In the genomic region with DNA sequence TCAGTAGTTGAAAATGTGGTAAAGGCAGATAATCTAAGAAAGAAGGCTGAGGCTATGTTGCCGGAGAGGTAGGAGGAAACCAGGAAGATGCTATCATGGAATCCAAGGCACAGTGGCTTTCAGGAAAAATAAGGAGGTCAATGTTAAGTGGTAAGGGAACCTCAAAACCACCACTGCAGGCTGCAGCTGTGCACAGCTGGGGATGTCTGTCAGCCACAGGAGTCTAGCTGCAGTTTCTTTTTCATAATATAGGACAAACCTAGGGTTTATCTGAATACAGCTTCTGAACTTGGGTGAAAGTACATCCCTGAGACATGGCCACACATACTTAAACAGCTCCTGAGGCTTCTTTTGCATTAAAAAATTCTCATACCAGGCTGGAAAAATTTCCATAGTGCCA, we compare ENCODE assay signal across 37 cellular contexts.
"Had no signal": no experiment of that assay in that cellular context is flagged by ENCODE, and none has a peak within 500 bp of the region (broad histone marks: within the 10 kb centered on the region; RNA-seq: fewer than 3 reads in every experiment).

No MANE protein-coding gene starts in this region.

- H3K36me3 Mint-ChIP-seq: activated naive CD4-positive, alpha-beta T cell treated with anti-CD3 and anti-CD28 coated beads, Interleukin-2, amount 10 ng/mL, durations not matched to agents 7 days and 5 days; activated naive CD4-positive, alpha-beta T cell treated with anti-CD3 and anti-CD28 coated beads, Interleukin-2, amount 50 U/mL, for 24 hours; activated naive CD4-positive, alpha-beta T cell treated with anti-CD3 and anti-CD28 coated beads, Interleukin-2, amount 50 U/mL, for 72 hours; activated naive CD8-positive, alpha-beta T cell; activated naive CD8-positive, alpha-beta T cell treated with anti-CD3 and anti-CD28 coated beads for 36 hours; activated naive CD8-positive, alpha-beta T cell treated with anti-CD3 and anti-CD28 coated beads, Interleukin-2, amount 10 ng/mL, durations not matched to agents 7 days and 5 days; brain had no signal

- H3K4me3 Mint-ChIP-seq: activated naive CD4-positive, alpha-beta T cell treated with anti-CD3 and anti-CD28 coated beads for 36 hours; activated naive CD4-positive, alpha-beta T cell treated with anti-CD3 and anti-CD28 coated beads, Interleukin-2, amount 10 ng/mL, durations not matched to agents 7 days and 5 days; activated naive CD4-positive, alpha-beta T cell treated with anti-CD3 and anti-CD28 coated beads, Interleukin-2, amount 50 U/mL, for 24 hours; activated naive CD8-positive, alpha-beta T cell; activated naive CD8-positive, alpha-beta T cell treated with anti-CD3 and anti-CD28 coated beads for 36 hours; activated naive CD8-positive, alpha-beta T cell treated with anti-CD3 and anti-CD28 coated beads, Interleukin-2, amount 10 ng/mL, durations not matched to agents 7 days and 5 days; activated naive CD8-positive, alpha-beta T cell treated with anti-CD3 and anti-CD28 coated beads, Interleukin-2, amount 50 U/mL, for 24 hours; activated T-cell treated with anti-CD3 and anti-CD28 coated beads, Interleukin-2, amount 50 U/mL, for 24 hours; activated T-cell treated with anti-CD3 and anti-CD28 coated beads, Interleukin-2, amount 50 U/mL, for 4 hours; activated T-cell treated with anti-CD3 and anti-CD28 coated beads, Interleukin-2, amount 50 U/mL, for 72 hours; activated T-helper 1 cell treated with anti-CD3 and anti-CD28 coated beads, Interleukin-12 subunit alpha, Interleukin-12 subunit beta, Interleukin-2, Interleukin-4 antibody, amounts not matched to agents 30 ng/mL and 10 ng/mL and 1 ng/mL, durations not matched to agents 14 hours and 24 hours and 36 hours; activated T-helper 17 cell treated with anti-CD3 and anti-CD28 coated beads, Interleukin-2, amount 50 U/mL, for 72 hours; brain; central memory CD8-positive, alpha-beta T cell had no signal

- H3K27ac Mint-ChIP-seq: activated naive CD4-positive, alpha-beta T cell treated with anti-CD3 and anti-CD28 coated beads for 36 hours; activated naive CD4-positive, alpha-beta T cell treated with anti-CD3 and anti-CD28 coated beads, Interleukin-2, amount 10 ng/mL, durations not matched to agents 7 days and 5 days; activated naive CD4-positive, alpha-beta T cell treated with anti-CD3 and anti-CD28 coated beads, Interleukin-2, amount 50 U/mL, for 24 hours; activated naive CD4-positive, alpha-beta T cell treated with anti-CD3 and anti-CD28 coated beads, Interleukin-2, amount 50 U/mL, for 72 hours; activated naive CD8-positive, alpha-beta T cell; activated naive CD8-positive, alpha-beta T cell treated with anti-CD3 and anti-CD28 coated beads for 36 hours; activated naive CD8-positive, alpha-beta T cell treated with anti-CD3 and anti-CD28 coated beads, Interleukin-2, amount 10 ng/mL, durations not matched to agents 7 days and 5 days; activated naive CD8-positive, alpha-beta T cell treated with anti-CD3 and anti-CD28 coated beads, Interleukin-2, amount 50 U/mL, for 24 hours; activated T-cell treated with anti-CD3 and anti-CD28 coated beads, Interleukin-2, amount 50 U/mL, for 24 hours; activated T-cell treated with anti-CD3 and anti-CD28 coated beads, Interleukin-2, amount 50 U/mL, for 72 hours; activated T-helper 1 cell treated with anti-CD3 and anti-CD28 coated beads, Interleukin-12 subunit alpha, Interleukin-12 subunit beta, Interleukin-2, Interleukin-4 antibody, amounts not matched to agents 30 ng/mL and 10 ng/mL and 1 ng/mL, durations not matched to agents 14 hours and 24 hours and 36 hours; activated T-helper 17 cell treated with anti-CD3 and anti-CD28 coated beads, Interleukin-2, amount 50 U/mL, for 72 hours; activated T-helper 2 cell treated with anti-CD3 and anti-CD28 coated beads, Interferon-gamma antibody, Interleukin-2, Interleukin-4, amounts not matched to agents 10 μg/mL and 5 μg/mL and 100 μg/mL, durations not matched to agents 14 hours and 24 hours and 36 hours; brain had no signal

- H3K27ac ChIP-seq: adrenal gland, ascending aorta, body of pancreas, brain microvascular endothelial cell, breast epithelium, cardiac muscle cell had no signal

- H3K27me3 Mint-ChIP-seq: activated naive CD4-positive, alpha-beta T cell treated with anti-CD3 and anti-CD28 coated beads, Interleukin-2, amount 10 ng/mL, durations not matched to agents 7 days and 5 days; activated naive CD8-positive, alpha-beta T cell treated with anti-CD3 and anti-CD28 coated beads, Interleukin-2, amount 10 ng/mL, durations not matched to agents 7 days and 5 days; activated naive CD8-positive, alpha-beta T cell treated with anti-CD3 and anti-CD28 coated beads, Interleukin-2, amount 50 U/mL, for 24 hours; activated T-cell treated with anti-CD3 and anti-CD28 coated beads, Interleukin-2, amount 50 U/mL, for 24 hours; central memory CD8-positive, alpha-beta T cell had no signal

- H3K9me3 ChIP-seq: adrenal gland, ascending aorta, body of pancreas had no signal

- H3K4me1 Mint-ChIP-seq: activated naive CD4-positive, alpha-beta T cell treated with anti-CD3 and anti-CD28 coated beads, Interleukin-2, amount 10 ng/mL, durations not matched to agents 7 days and 5 days; activated naive CD4-positive, alpha-beta T cell treated with anti-CD3 and anti-CD28 coated beads, Interleukin-2, amount 50 U/mL, for 24 hours; activated naive CD8-positive, alpha-beta T cell treated with anti-CD3 and anti-CD28 coated beads for 36 hours; activated naive CD8-positive, alpha-beta T cell treated with anti-CD3 and anti-CD28 coated beads, Interleukin-2, amount 10 ng/mL, durations not matched to agents 7 days and 5 days; activated naive CD8-positive, alpha-beta T cell treated with anti-CD3 and anti-CD28 coated beads, Interleukin-2, amount 50 U/mL, for 24 hours; activated T-helper 17 cell treated with anti-CD3 and anti-CD28 coated beads, Interleukin-2, amount 50 U/mL, for 72 hours; brain; central memory CD8-positive, alpha-beta T cell had no signal

- H3K4me3 ChIP-seq: adrenal gland, ascending aorta, body of pancreas, breast epithelium, cardiac muscle cell had no signal

- H3K4me1 ChIP-seq: adrenal gland, ascending aorta, body of pancreas, breast epithelium had no signal

- H3K9me3 Mint-ChIP-seq: activated naive CD4-positive, alpha-beta T cell treated with anti-CD3 and anti-CD28 coated beads, Interleukin-2, amount 10 ng/mL, durations not matched to agents 7 days and 5 days; activated naive CD4-positive, alpha-beta T cell treated with anti-CD3 and anti-CD28 coated beads, Interleukin-2, amount 50 U/mL, for 72 hours; activated naive CD8-positive, alpha-beta T cell treated with anti-CD3 and anti-CD28 coated beads for 36 hours; activated naive CD8-positive, alpha-beta T cell treated with anti-CD3 and anti-CD28 coated beads, Interleukin-2, amount 10 ng/mL, durations not matched to agents 7 days and 5 days; activated naive CD8-positive, alpha-beta T cell treated with anti-CD3 and anti-CD28 coated beads, Interleukin-2, amount 50 U/mL, for 24 hours; activated T-cell treated with anti-CD3 and anti-CD28 coated beads, Interleukin-2, amount 50 U/mL, for 24 hours; activated T-cell treated with anti-CD3 and anti-CD28 coated beads, Interleukin-2, amount 50 U/mL, for 72 hours; activated T-helper 1 cell treated with anti-CD3 and anti-CD28 coated beads, Interleukin-12 subunit alpha, Interleukin-12 subunit beta, Interleukin-2, Interleukin-4 antibody, amounts not matched to agents 30 ng/mL and 10 ng/mL and 1 ng/mL, durations not matched to agents 14 hours and 24 hours and 36 hours; activated T-helper 17 cell treated with anti-CD3 and anti-CD28 coated beads, Interleukin-2, amount 50 U/mL, for 72 hours; activated T-helper 2 cell treated with anti-CD3 and anti-CD28 coated beads, Interferon-gamma antibody, Interleukin-2, Interleukin-4, amounts not matched to agents 10 μg/mL and 5 μg/mL and 100 μg/mL, durations not matched to agents 14 hours and 24 hours and 36 hours had no signal

- H3K27me3 ChIP-seq: adrenal gland, ascending aorta, body of pancreas, brain microvascular endothelial cell, breast epithelium, cardiac muscle cell had no signal

- ATAC-seq: activated naive CD4-positive, alpha-beta T cell treated with anti-CD3 and anti-CD28 coated beads, Interleukin-2, amount 50 U/mL, for 72 hours; activated naive CD8-positive, alpha-beta T cell treated with anti-CD3 and anti-CD28 coated beads, Interleukin-2, amount 50 U/mL, for 24 hours; activated T-cell treated with anti-CD3 and anti-CD28 coated beads, Interleukin-2, amount 50 U/mL, for 4 hours; activated T-cell treated with anti-CD3 and anti-CD28 coated beads, Interleukin-2, amount 50 U/mL, for 72 hours; activated T-helper 17 cell treated with anti-CD3 and anti-CD28 coated beads, Interleukin-2, amount 50 U/mL, for 72 hours; body of pancreas had no signal

- H3K36me3 ChIP-seq: adrenal gland, ascending aorta, brain microvascular endothelial cell, breast epithelium, cardiac muscle cell had no signal

- DNase-seq: activated effector memory CD4-positive, alpha-beta T cell treated with anti-CD3 and anti-CD28 coated beads, Interleukin-2, amount 50 U/mL, for 16 hours; activated effector memory CD4-positive, alpha-beta T cell treated with Interleukin-2 at 50 U/mL for 16 hours; activated gamma-delta T cell; activated gamma-delta T cell treated with Interleukin-2 at 50 U/mL for 16 hours; activated naive CD4-positive, alpha-beta T cell; activated naive CD4-positive, alpha-beta T cell treated with anti-CD3 and anti-CD28 coated beads for 36 hours; activated naive CD4-positive, alpha-beta T cell treated with anti-CD3 and anti-CD28 coated beads, Interleukin-2, amount 10 ng/mL, durations not matched to agents 7 days and 5 days; activated naive CD4-positive, alpha-beta T cell treated with anti-CD3 and anti-CD28 coated beads, Interleukin-2, amount 50 U/mL, for 16 hours; activated naive CD4-positive, alpha-beta T cell treated with Interleukin-2 at 50 U/mL for 16 hours; activated naive CD8-positive, alpha-beta T cell treated with anti-CD3 and anti-CD28 coated beads for 36 hours; activated naive CD8-positive, alpha-beta T cell treated with anti-CD3 and anti-CD28 coated beads, Interleukin-2, amount 10 ng/mL, durations not matched to agents 7 days and 5 days; activated naive CD8-positive, alpha-beta T cell treated with anti-CD3 and anti-CD28 coated beads, Interleukin-2, amount 50 U/mL, for 24 hours; activated T-cell treated with anti-CD3 and anti-CD28 coated beads, Interleukin-2, amount 50 U/mL, for 1 hour; activated T-cell treated with anti-CD3 and anti-CD28 coated beads, Interleukin-2, amount 50 U/mL, for 24 hours; activated T-cell treated with anti-CD3 and anti-CD28 coated beads, Interleukin-2, amount 50 U/mL, for 4 hours; activated T-cell treated with anti-CD3 and anti-CD28 coated beads, Interleukin-2, amount 50 U/mL, for 48 hours; activated T-cell treated with anti-CD3 and anti-CD28 coated beads, Interleukin-2, amount 50 U/mL, for 72 hours; adrenal gland; amniotic stem cell; amygdala; anterior cingulate cortex; aorta; body of pancreas; brain microvascular endothelial cell; central memory CD4-positive, alpha-beta T cell; cerebellar nuclear complex had no signal
